Comparison of ENCODE assay signal across 8 cellular contexts in the genomic region with DNA sequence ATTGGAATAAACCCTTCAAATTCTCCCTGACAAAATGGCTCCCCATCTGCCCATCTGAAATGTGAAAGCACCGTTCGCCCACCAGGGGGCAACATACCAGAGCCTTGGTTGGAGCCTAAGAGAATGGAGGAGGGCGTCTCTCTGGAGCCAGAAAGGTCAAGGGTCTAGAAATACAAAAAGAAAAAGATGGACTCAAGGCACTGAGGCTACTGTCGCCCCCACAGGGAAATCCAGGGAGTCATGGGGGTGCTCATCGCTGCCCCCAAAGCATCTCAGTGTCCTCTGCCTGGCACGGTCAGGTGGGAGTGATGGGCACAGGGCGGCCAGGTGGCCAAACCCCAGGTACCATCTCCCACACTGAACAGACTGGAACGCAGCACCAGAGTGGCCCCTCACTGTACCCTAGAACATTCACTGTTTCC.
DNase-seq lines count a peak whose midpoint lies in the region; ATAC-seq, FAIRE-seq and TF ChIP-seq lines count a peak whose summit lies in the region.

No MANE protein-coding gene starts in this region.

- no peak for TF ChIP-seq POLR2A in GM12878 (IDR thresholded peaks at IDR 0.05; ENCODE audit: low read depth, low read length)
- TF ChIP-seq POLR2A in testis (IDR thresholded peaks at IDR 0.05): no peak

- H3K4me3 Mint-ChIP-seq in mesothelial cell of epicardium: no peak overlapping the region

- RAD21 ChIA-PET in GM12878 (lab: Charles Lee; ENCODE audit: unreplicated experiment): interaction anchor here (1.9 kb wide), 1 partner anchor 166 kb away, joined by 4 read pairs; no protein-coding TSS in a partner anchor

- no peaks in the 10 kb centered on the region for H3K4me1 Mint-ChIP-seq in mesothelial cell of epicardium

- FAIRE-seq in GM12878 (lab: Jason Lieb, UNC): no peak

- H3K27me3 ChIP-seq in BJ (ENCODE audit: control insufficient read depth, insufficient read depth, low read length) (no peaks in the 10 kb centered on the region), H7 (ENCODE audit: control insufficient read depth, insufficient read depth, low read length) (no peaks in the 10 kb centered on the region), GM12878 (replicated peaks in 1 of 2; ENCODE audit: control insufficient read depth in 2 of 2, insufficient read depth in 2 of 2, low read length in 1 of 2) (no peaks in the 10 kb centered on the region), testis (no peaks in the 10 kb centered on the region)

- H3K4me2 ChIP-seq in GM12878 (ENCODE audit: control insufficient read depth, insufficient read depth): no peak overlapping the region

- H4K20me1 ChIP-seq in GM12878 (ENCODE audit: control insufficient read depth, insufficient read depth): no peaks in the 10 kb centered on the region

- no peaks in the 10 kb centered on the region; the same call in 1 of the 2 replicates for H3K4me1 ChIP-seq in GM12878 (ENCODE audit: control insufficient read depth, insufficient read depth, low read length)
- H3K4me1 ChIP-seq in testis: no peaks in the 10 kb centered on the region

- no peaks in the 10 kb centered on the region for H3K27me3 Mint-ChIP-seq in mesothelial cell of epicardium (ENCODE audit: low read depth)

- no peak for DNase-seq in BJ (ENCODE audit: low read depth)
- peak; percentile 78 for DNase-seq in H7
- peak; percentile 14 for DNase-seq in T follicular helper cell (ENCODE audit: low read depth)
- DNase-seq in GM12878 (ENCODE audit: low read depth, low spot score): no peak
- no peak for DNase-seq in mesothelial cell of epicardium (ENCODE audit: low spot score in 2 of 2, unreplicated experiment in 2 of 2)
- peak; percentile 57 for DNase-seq in testis
- no peak for DNase-seq in left lobe of liver (ENCODE audit: low spot score)

- no peak for TF ChIP-seq EP300 in GM12878 (IDR thresholded peaks at IDR 0.05; ENCODE audit: borderline replicate concordance in 1 of 2, control insufficient read depth in 1 of 2, low read depth in 2 of 2, low read length in 2 of 2)

- H3K36me3 ChIP-seq in BJ (ENCODE audit: control insufficient read depth, insufficient read depth, low read length): peaks cover 17% of the 10 kb centered on the region
- H3K36me3 ChIP-seq in H7 (replicated peaks; ENCODE audit: control insufficient read depth, insufficient read depth, low read length): peaks cover 42% of the 10 kb centered on the region
- H3K36me3 ChIP-seq in GM12878 (ENCODE audit: control insufficient read depth in 2 of 2, insufficient read depth in 2 of 2, low read length in 1 of 2): peaks cover 28 to 48% of the 10 kb centered on the region in 2 experiments
- no peaks in the 10 kb centered on the region for H3K36me3 ChIP-seq in testis (ENCODE audit: low read depth, missing control alignments)

- no peak overlapping the region for H3K9ac ChIP-seq in GM12878 (ENCODE audit: control insufficient read depth, insufficient read depth, low read length)

- 82% methylated on average over 7 of the region's 8 CpGs for WGBS in GM12878 (ENCODE audit: insufficient coverage, insufficient replicate concordance, low lambda C conversion rate, missing lambda C conversion rate)
- 89 to 93% methylated on average over 8 of the region's 8 CpGs for WGBS in testis, 2 donors

- TF ChIP-seq RAD21 in GM12878 (IDR thresholded peaks at IDR 0.05; ENCODE audit: insufficient read depth, low read depth, low read length): peak; percentile 57

- H3K27ac ChIP-seq in GM12878 (ENCODE audit: control insufficient read depth, insufficient read depth) (no peak overlapping the region), testis (no peak overlapping the region)

- H3K4me3 ChIP-seq in BJ (ENCODE audit: low read depth, low read length) (no peak overlapping the region), H7 (ENCODE audit: insufficient read depth, low read depth, low read length) (no peak overlapping the region), GM12878 (no peak overlapping the region), testis (no peak overlapping the region)

- CTCF ChIA-PET in BJ (lab: Yijun Ruan, JAX) (interaction anchor here (1.0 to 7.7 kb wide), 5 partner anchors 8 to 27 kb away, joined by 3 to 42 read pairs (median 8); no protein-coding TSS in a partner anchor), GM12878 (lab: Yijun Ruan, JAX) (interaction anchor here (0.8 to 3.8 kb wide), 6 partner anchors 15 to 164 kb away, joined by 4 to 27 read pairs (median 9); no protein-coding TSS in a partner anchor)

- no peaks in the 10 kb centered on the region for H3K9me3 Mint-ChIP-seq in mesothelial cell of epicardium

- ATAC-seq in GM12878 (peak; percentile 87), GM21367 (IDR thresholded peaks at IDR 0.05; ENCODE audit: unreplicated experiment) (no peak), left lobe of liver (no peak)

- no TSS peak for BruUV-seq in GM12878 (replicated peaks; lab: Mats Ljungman, UMichigan)

- in situ Hi-C loops in GM12878 (cut with MboI): no loop called here

- H2AFZ ChIP-seq in GM12878 (ENCODE audit: control insufficient read depth, low read depth, low read length): no peak overlapping the region

- intact Hi-C loops in GM12878 (cut with micrococcal nuclease; ENCODE audit: unreplicated experiment) (loop anchor here (1.0 kb wide), 1 partner anchor 164 kb away; no protein-coding TSS in a partner anchor), testis (cut with DNase I; ENCODE audit: low total_unique reads) (no loop called here)

- H3K9me3 ChIP-seq in GM12878 (replicated peaks; ENCODE audit: control insufficient read depth, insufficient read depth, low read length) (no peaks in the 10 kb centered on the region), testis (no peaks in the 10 kb centered on the region)

- POLR2A ChIA-PET in BJ (lab: Charles Lee) (no interaction called here), GM12878 (lab: Charles Lee) (no interaction called here)

- H3K36me3 Mint-ChIP-seq in mesothelial cell of epicardium: peaks cover 70% of the 10 kb centered on the region

- no peaks in the 10 kb centered on the region for H3K79me2 ChIP-seq in GM12878 (ENCODE audit: control insufficient read depth, insufficient read depth, low read length)

- SMC1A ChIA-PET in GM12878 (lab: Charles Lee; ENCODE audit: uncharacterized antibody, unreplicated experiment): interaction anchor here (0.8 to 1.9 kb wide), 3 partner anchors 14 to 164 kb away, joined by 3 to 10 read pairs (median 3); no protein-coding TSS in a partner anchor

- TF ChIP-seq CTCF in BJ (IDR thresholded peaks at IDR 0.05; ENCODE audit: insufficient read depth, low read depth, low read length): peak; percentile 59
- TF ChIP-seq CTCF in GM12878 (IDR thresholded peaks at IDR 0.05 in 2 of 3, conservative IDR thresholded peaks at IDR 0.05 in 1 of 3; ENCODE audit: control insufficient read depth in 2 of 3, extremely low read depth in 1 of 3, insufficient read depth in 1 of 3, low read depth in 3 of 3, low read length in 3 of 3): peak; percentile 35 to 74 (median 64); a peak in 5 of 6 replicates
- peak; percentile 73 for TF ChIP-seq CTCF in mesothelial cell of epicardium (IDR thresholded peaks at IDR 0.05; ENCODE audit: unreplicated experiment)
- TF ChIP-seq CTCF in testis (IDR thresholded peaks at IDR 0.05): peak in 2 of 3 experiments; percentile 20 to 56

- H3K27ac Mint-ChIP-seq in mesothelial cell of epicardium: no peak overlapping the region

TF ChIP-seq in GM12878, 131 proteins besides CTCF, POLR2A, EP300 and RAD21 (continues in another document):
- TF ChIP-seq, protein P1, sequence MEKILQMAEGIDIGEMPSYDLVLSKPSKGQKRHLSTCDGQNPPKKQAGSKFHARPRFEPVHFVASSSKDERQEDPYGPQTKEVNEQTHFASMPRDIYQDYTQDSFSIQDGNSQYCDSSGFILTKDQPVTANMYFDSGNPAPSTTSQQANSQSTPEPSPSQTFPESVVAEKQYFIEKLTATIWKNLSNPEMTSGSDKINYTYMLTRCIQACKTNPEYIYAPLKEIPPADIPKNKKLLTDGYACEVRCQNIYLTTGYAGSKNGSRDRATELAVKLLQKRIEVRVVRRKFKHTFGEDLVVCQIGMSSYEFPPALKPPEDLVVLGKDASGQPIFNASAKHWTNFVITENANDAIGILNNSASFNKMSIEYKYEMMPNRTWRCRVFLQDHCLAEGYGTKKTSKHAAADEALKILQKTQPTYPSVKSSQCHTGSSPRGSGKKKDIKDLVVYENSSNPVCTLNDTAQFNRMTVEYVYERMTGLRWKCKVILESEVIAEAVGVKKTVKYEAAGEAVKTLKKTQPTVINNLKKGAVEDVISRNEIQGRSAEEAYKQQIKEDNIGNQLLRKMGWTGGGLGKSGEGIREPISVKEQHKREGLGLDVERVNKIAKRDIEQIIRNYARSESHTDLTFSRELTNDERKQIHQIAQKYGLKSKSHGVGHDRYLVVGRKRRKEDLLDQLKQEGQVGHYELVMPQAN (conservative IDR thresholded peaks at IDR 0.05): no peak
- TF ChIP-seq ETV6 (conservative IDR thresholded peaks at IDR 0.05 in 1 of 2, IDR thresholded peaks at IDR 0.05 in 1 of 2; ENCODE audit: borderline replicate concordance in 1 of 2, low read depth in 1 of 2): 0 out of 4 replicates have a peak, but pooled peaks of 1 of the 2 experiments have one; percentile 55
- peak; percentile 46; the same call in 1 of the 2 replicates for TF ChIP-seq SMC3 (IDR thresholded peaks at IDR 0.05; ENCODE audit: borderline replicate concordance, low read length)
- peak; percentile 92 for TF ChIP-seq YY1 (IDR thresholded peaks at IDR 0.05; ENCODE audit: low read depth, low read length)
- TF ChIP-seq, protein P2, sequence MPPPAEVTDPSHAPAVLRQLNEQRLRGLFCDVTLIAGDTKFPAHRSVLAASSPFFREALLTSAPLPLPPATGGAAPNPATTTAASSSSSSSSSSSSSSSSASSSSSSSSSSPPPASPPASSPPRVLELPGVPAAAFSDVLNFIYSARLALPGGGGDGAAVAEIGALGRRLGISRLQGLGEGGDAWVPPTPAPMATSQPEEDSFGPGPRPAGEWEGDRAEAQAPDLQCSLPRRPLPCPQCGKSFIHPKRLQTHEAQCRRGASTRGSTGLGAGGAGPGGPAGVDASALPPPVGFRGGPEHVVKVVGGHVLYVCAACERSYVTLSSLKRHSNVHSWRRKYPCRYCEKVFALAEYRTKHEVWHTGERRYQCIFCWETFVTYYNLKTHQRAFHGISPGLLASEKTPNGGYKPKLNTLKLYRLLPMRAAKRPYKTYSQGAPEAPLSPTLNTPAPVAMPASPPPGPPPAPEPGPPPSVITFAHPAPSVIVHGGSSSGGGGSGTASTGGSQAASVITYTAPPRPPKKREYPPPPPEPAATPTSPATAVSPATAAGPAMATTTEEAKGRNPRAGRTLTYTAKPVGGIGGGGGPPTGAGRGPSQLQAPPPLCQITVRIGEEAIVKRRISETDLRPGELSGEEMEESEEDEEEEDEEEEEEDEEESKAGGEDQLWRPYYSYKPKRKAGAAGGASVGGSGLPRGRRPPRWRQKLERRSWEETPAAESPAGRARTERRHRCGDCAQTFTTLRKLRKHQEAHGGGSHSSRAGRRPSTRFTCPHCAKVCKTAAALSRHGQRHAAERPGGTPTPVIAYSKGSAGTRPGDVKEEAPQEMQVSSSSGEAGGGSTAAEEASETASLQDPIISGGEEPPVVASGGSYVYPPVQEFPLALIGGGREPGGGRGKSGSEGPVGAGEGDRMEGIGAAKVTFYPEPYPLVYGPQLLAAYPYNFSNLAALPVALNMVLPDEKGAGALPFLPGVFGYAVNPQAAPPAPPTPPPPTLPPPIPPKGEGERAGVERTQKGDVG (CRISPR knock-in tag; IDR thresholded peaks at IDR 0.05): no peak
- TF ChIP-seq MYC (IDR thresholded peaks at IDR 0.05; ENCODE audit: insufficient read depth, insufficient read length, insufficient replicate concordance, low read length, severe bottlenecking): no peak

Comparison
In these comparisons a context has a peak if more than half of its experiments do, and no peak if none do; other contexts are left out.
1. DNase-seq: peak in H7 (single experiment), T follicular helper cell (single experiment) and testis (single experiment); none in BJ (single experiment), GM12878 (single experiment), mesothelial cell of epicardium (0 of 2) and left lobe of liver (single experiment).
2. Peak in every context shown above with its lines, with median percentiles within 50 percentile points of each other: CTCF ChIP-seq.